In genomic region chr3:124761250-124761796, GRCh38 we compare ENCODE assay signal across 9 cellular contexts. TPM values are rescaled to one million over a fixed set of nuclear protein-coding genes. Genes with fewer than 3 reads are reported as not detected.
DNase-seq lines count a peak whose midpoint lies in the region; ATAC-seq and TF ChIP-seq lines count a peak whose summit lies in the region.
"Had no signal": no experiment of that assay in that cellular context is flagged by ENCODE, and none has a peak within 500 bp of the region (broad histone marks: within the 10 kb centered on the region; RNA-seq: fewer than 3 reads in every experiment).

No MANE protein-coding gene starts in this region.

- H3K27me3 Mint-ChIP-seq in activated T-helper 2 cell treated with anti-CD3 and anti-CD28 coated beads, Interferon-gamma antibody, Interleukin-2, Interleukin-4, amounts not matched to agents 10 μg/mL and 5 μg/mL and 100 μg/mL, durations not matched to agents 14 hours and 24 hours and 36 hours (ENCODE audit: low read depth) = peaks cover 2% of the 10 kb centered on the region

- no peak overlapping the region for H3K27ac Mint-ChIP-seq in activated T-helper 2 cell treated with anti-CD3 and anti-CD28 coated beads, Interferon-gamma antibody, Interleukin-2, Interleukin-4, amounts not matched to agents 10 μg/mL and 5 μg/mL and 100 μg/mL, durations not matched to agents 14 hours and 24 hours and 36 hours

- ATAC-seq in HG03139 (IDR thresholded peaks at IDR 0.05; ENCODE audit: unreplicated experiment) = no peak

- peaks cover 3% of the 10 kb centered on the region for H3K4me1 Mint-ChIP-seq in activated T-helper 2 cell treated with anti-CD3 and anti-CD28 coated beads, Interferon-gamma antibody, Interleukin-2, Interleukin-4, amounts not matched to agents 10 μg/mL and 5 μg/mL and 100 μg/mL, durations not matched to agents 14 hours and 24 hours and 36 hours (ENCODE audit: low read depth)

- H3K4me3 Mint-ChIP-seq in activated T-helper 2 cell treated with anti-CD3 and anti-CD28 coated beads, Interferon-gamma antibody, Interleukin-2, Interleukin-4, amounts not matched to agents 10 μg/mL and 5 μg/mL and 100 μg/mL, durations not matched to agents 14 hours and 24 hours and 36 hours (ENCODE audit: low read depth) = no peak overlapping the region

- intact Hi-C loops in activated T-helper 2 cell treated with anti-CD3 and anti-CD28 coated beads, Interferon-gamma antibody, Interleukin-2, Interleukin-4, amounts not matched to agents 10 μg/mL and 5 μg/mL and 100 μg/mL, durations not matched to agents 14 hours and 24 hours and 36 hours (cut with micrococcal nuclease) = loop anchor here (1.0 to 5.0 kb wide), 3 partner anchors 140 to 821 kb away; no protein-coding TSS in a partner anchor

- peak; percentile 95 for TF ChIP-seq CTCF in GM12865 (IDR thresholded peaks at IDR 0.05; ENCODE audit: insufficient read depth, low read depth, low read length, missing control alignments)
- TF ChIP-seq CTCF in fibroblast of villous mesenchyme (IDR thresholded peaks at IDR 0.05; ENCODE audit: insufficient read depth, low read depth, low read length) = peak; percentile 97

- H3K4me3 ChIP-seq in GM12865 (ENCODE audit: low read depth, low read length) = no peak overlapping the region
- no peak overlapping the region for H3K4me3 ChIP-seq in fibroblast of villous mesenchyme (ENCODE audit: low read depth, low read length)
- H3K4me3 ChIP-seq: skin epidermis had no signal

- DNase-seq in GM12865 (ENCODE audit: low read depth) (peak; percentile 85), LoVo (ENCODE audit: low spot score) (peak; percentile 73), SHP77 (lab: John Stamatoyannopoulos, UW) (peak; percentile 46 to 65), fibroblast of villous mesenchyme (ENCODE audit: low read depth) (peak; percentile 95), nucleus accumbens (lab: John Stamatoyannopoulos, UW) (peak in 52 of 56 donors; percentile 4 to 92 (median 67)), stromal cell of bone marrow (ENCODE audit: low read depth) (peak; percentile 76)
- DNase-seq in activated T-helper 2 cell treated with anti-CD3 and anti-CD28 coated beads, Interferon-gamma antibody, Interleukin-2, Interleukin-4, amounts not matched to agents 10 μg/mL and 5 μg/mL and 100 μg/mL, durations not matched to agents 14 hours and 24 hours and 36 hours (ENCODE audit: low spot score) = peak; percentile 60

- H3K36me3 Mint-ChIP-seq in activated T-helper 2 cell treated with anti-CD3 and anti-CD28 coated beads, Interferon-gamma antibody, Interleukin-2, Interleukin-4, amounts not matched to agents 10 μg/mL and 5 μg/mL and 100 μg/mL, durations not matched to agents 14 hours and 24 hours and 36 hours (ENCODE audit: low read depth) = no peaks in the 10 kb centered on the region

- no peaks in the 10 kb centered on the region for H3K9me3 Mint-ChIP-seq in activated T-helper 2 cell treated with anti-CD3 and anti-CD28 coated beads, Interferon-gamma antibody, Interleukin-2, Interleukin-4, amounts not matched to agents 10 μg/mL and 5 μg/mL and 100 μg/mL, durations not matched to agents 14 hours and 24 hours and 36 hours

RNA-seq across cellular contexts. Expression of gene UMPS, which starts 31.1 kb away (rescaled TPM):
- total RNA-seq in activated T-helper 2 cell treated with anti-CD3 and anti-CD28 coated beads, Interferon-gamma antibody, Interleukin-2, Interleukin-4, amounts not matched to agents 10 μg/mL and 5 μg/mL and 100 μg/mL, durations not matched to agents 14 hours and 24 hours and 36 hours = 49.0 and 52.8 TPM in 2 replicates
- total RNA-seq in fibroblast of villous mesenchyme = 17.4 and 31.1 TPM in 2 replicates
